8 cellular contexts compared by ENCODE assay signal in the genomic region with DNA sequence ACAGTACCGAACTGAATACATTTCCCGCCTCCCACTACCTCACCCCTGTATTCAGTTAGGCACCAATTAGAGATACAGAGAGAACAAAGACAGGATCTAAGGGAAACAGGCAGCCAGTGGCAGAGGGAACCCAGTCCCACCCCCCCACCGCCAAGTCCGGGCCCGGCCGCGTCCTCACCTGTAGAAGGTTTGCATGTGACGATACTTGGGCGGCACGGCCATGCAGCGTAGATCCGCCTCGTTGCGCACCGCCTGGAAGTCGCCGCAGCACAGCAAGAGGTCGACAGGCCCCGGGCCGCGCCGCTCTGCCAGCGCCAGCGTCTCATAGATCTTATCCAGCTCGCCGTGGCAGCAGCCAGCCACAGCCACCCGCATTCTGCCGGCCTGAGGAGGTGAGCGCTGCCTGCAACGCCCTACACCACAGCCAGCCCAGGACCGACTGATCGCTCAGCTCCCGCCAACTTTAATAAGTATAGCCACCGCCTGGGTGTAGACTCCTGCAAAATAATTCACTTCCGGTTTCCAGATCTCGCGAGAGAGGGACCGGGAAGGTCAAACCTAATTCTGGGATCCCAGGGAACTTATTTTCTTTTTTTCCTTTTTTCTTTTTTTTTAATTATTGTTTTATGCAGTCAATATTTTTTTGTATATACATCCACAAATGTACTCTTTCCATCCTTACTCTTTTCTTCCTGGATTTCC. TPM values are rescaled to one million over a fixed set of nuclear protein-coding genes. Genes with fewer than 3 reads are reported as not detected.
DNase-seq lines count a peak whose midpoint lies in the region; ATAC-seq and TF ChIP-seq lines count a peak whose summit lies in the region.

A gene with protein sequence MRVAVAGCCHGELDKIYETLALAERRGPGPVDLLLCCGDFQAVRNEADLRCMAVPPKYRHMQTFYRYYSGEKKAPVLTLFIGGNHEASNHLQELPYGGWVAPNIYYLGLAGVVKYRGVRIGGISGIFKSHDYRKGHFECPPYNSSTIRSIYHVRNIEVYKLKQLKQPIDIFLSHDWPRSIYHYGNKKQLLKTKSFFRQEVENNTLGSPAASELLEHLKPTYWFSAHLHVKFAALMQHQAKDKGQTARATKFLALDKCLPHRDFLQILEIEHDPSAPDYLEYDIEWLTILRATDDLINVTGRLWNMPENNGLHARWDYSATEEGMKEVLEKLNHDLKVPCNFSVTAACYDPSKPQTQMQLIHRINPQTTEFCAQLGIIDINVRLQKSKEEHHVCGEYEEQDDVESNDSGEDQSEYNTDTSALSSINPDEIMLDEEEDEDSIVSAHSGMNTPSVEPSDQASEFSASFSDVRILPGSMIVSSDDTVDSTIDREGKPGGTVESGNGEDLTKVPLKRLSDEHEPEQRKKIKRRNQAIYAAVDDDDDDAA (minus strand): TSS at position 501 of the 702 bp plus-strand sequence. CDS start 126 bp downstream, at position 375.

- DNase-seq in AML-193 (lab: John Stamatoyannopoulos, UW) (peak; percentile 89 to 91), NCI-H446 (lab: John Stamatoyannopoulos, UW) (peak; percentile 45 to 95), chondrocyte (ENCODE audit: low spot score) (no peak), islet precursor cell (peak; percentile 85)
- DNase-seq in activated CD4-positive, CD25-positive, alpha-beta regulatory T cell treated with anti-CD3 and anti-CD28 coated beads, Interleukin-2, amount 50 U/mL, for 72 hours = peak; percentile 73
- DNase-seq in stimulated activated CD4-positive, alpha-beta T cell treated with anti-CD3 and anti-CD28 coated beads, Interleukin-15, amount 100 ng/mL, for 1 hour (ENCODE audit: low read depth in 1 of 2, low spot score in 1 of 2) = peak; percentile 40 to 41

- ATAC-seq in GM19043 (IDR thresholded peaks at IDR 0.05; ENCODE audit: low read depth, unreplicated experiment) (peak; percentile 88), HG03354 (IDR thresholded peaks at IDR 0.05; ENCODE audit: poor library complexity, severe bottlenecking, unreplicated experiment) (peak; percentile 93)

- peaks cover 2% of the 10 kb centered on the region for H3K36me3 Mint-ChIP-seq in chondrocyte (ENCODE audit: low read depth)

- H3K4me3 Mint-ChIP-seq in chondrocyte (ENCODE audit: unreplicated experiment) = peak within 1 kb of the TSS; percentile 95

- H3K4me1 Mint-ChIP-seq in chondrocyte (ENCODE audit: low read depth) = peaks cover 26% of the 10 kb centered on the region

- H3K27ac Mint-ChIP-seq in chondrocyte (ENCODE audit: unreplicated experiment) = peak within 1 kb of the TSS; percentile 93

- no peaks in the 10 kb centered on the region for H3K9me3 Mint-ChIP-seq in chondrocyte (ENCODE audit: low read depth)

- peaks cover 2% of the 10 kb centered on the region for H3K27me3 Mint-ChIP-seq in chondrocyte (ENCODE audit: low read depth)

- no peak for TF ChIP-seq CTCF in chondrocyte (IDR thresholded peaks at IDR 0.05)

RNA-seq across cellular contexts. Expression of the gene that starts here (rescaled TPM):
- 13.2 to 16.2 TPM (median 14.9 TPM) in 3 replicates for total RNA-seq in chondrocyte
